ENCODE assay signal across 13 cellular contexts in the genomic region with DNA sequence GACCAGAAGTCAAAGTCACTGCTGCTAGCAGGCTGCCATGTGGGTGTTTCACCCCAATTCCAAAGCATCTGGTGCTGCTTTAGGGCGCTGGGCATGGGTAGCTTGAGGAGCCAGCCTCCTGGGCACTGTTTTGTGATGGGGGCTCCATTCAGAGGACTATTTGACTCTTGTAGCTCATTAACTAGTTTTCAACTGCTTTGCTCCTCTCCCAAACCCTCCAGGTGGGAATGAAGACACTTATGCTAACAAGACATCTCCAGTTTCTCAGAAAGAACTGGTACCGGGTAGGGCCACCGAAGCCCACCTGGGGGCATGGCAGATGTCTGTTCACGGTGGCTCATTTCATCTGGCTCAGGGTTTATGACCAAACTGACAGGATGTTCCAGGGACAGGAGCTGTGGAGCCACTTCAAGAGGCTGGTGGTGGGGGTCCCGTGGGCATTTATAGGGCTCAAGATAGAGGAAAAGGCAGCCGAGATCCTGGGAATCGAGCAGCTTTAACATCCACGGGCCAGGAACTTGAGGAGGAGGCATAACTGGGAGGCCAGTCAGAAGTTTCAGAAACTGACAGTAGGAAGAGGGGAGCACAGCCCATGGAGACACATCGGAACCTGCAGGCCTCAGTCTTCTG. TPM values are rescaled to one million over a fixed set of nuclear protein-coding genes. Genes with fewer than 3 reads are reported as not detected.
DNase-seq lines count a peak whose midpoint lies in the region; ATAC-seq, FAIRE-seq and TF ChIP-seq lines count a peak whose summit lies in the region.
"Had no signal": no experiment of that assay in that cellular context is flagged by ENCODE, and none has a peak within 500 bp of the region (broad histone marks: within the 10 kb centered on the region; RNA-seq: fewer than 3 reads in every experiment).

No MANE protein-coding gene starts in this region.

- no peak overlapping the region for H2AFZ ChIP-seq in GM23248
- H2AFZ ChIP-seq in HepG2 (ENCODE audit: low read length) = no peak overlapping the region
- H2AFZ ChIP-seq in smooth muscle cell (ENCODE audit: low read depth) = no peak overlapping the region

- TF ChIP-seq EP300 in HepG2 (IDR thresholded peaks at IDR 0.05; ENCODE audit: low read depth in 2 of 2, low read length in 2 of 2) (no peak), HepG2 (CRISPR knock-in tag; IDR thresholded peaks at IDR 0.05; ENCODE audit: borderline replicate concordance) (no peak)

- peaks cover 92% of the 10 kb centered on the region for H3K36me3 Mint-ChIP-seq in brain

- H3K27ac ChIP-seq in GM23248 (peak overlapping the region; percentile 92), HepG2 (ENCODE audit: extremely low read length, insufficient read depth, low read length) (no peak overlapping the region), smooth muscle cell (ENCODE audit: low read depth) (peak overlapping the region; percentile 88)
- H3K27ac ChIP-seq: neutrophil had no signal

- H3K79me2 ChIP-seq in GM23248 (ENCODE audit: insufficient read depth) (peaks cover 45% of the 10 kb centered on the region), HepG2 (ENCODE audit: insufficient read depth, low read length) (no peaks in the 10 kb centered on the region), smooth muscle cell (ENCODE audit: low read depth) (peaks cover 15% of the 10 kb centered on the region)

- CTCF ChIA-PET in HepG2 (lab: Yijun Ruan, JAX; ENCODE audit: low intra/inter-chr PET ratio, low total read pairs) = no interaction called here

- TF ChIP-seq CTCF in brain (conservative IDR thresholded peaks at IDR 0.05) = no peak
- TF ChIP-seq CTCF in HepG2 (CRISPR knock-in tag; IDR thresholded peaks at IDR 0.05) = no peak
- TF ChIP-seq CTCF in smooth muscle cell (IDR thresholded peaks at IDR 0.05; ENCODE audit: borderline replicate concordance, insufficient read depth, poor library complexity, severe bottlenecking) = no peak

- no peak for DNase-seq in GM23248
- DNase-seq in HepG2 (ENCODE audit: low spot score) = no peak
- no peak for DNase-seq in smooth muscle cell (lab: John Stamatoyannopoulos, UW; ENCODE audit: unreplicated experiment)
- no peak for DNase-seq in NCI-H2029 (lab: John Stamatoyannopoulos, UW)
- no peak for DNase-seq in 8988T
- no peak for DNase-seq in amygdala (lab: John Stamatoyannopoulos, UW)
- DNase-seq: activated CD8-positive, alpha-beta memory T cell treated with anti-CD3 and anti-CD28 coated beads, Interleukin-2, amount 50 U/mL, for 48 hours; CD4-positive, alpha-beta T cell; NCI-H1930; OCI-M1 had no signal

- TF ChIP-seq RAD21 in HepG2 (CRISPR knock-in tag; IDR thresholded peaks at IDR 0.05) = no peak

- H3K4me3 ChIP-seq in GM23248 (no peak overlapping the region), HepG2 (replicated peaks in 1 of 3; ENCODE audit: insufficient read depth in 1 of 3, low read depth in 2 of 3, low read length in 3 of 3) (no peak overlapping the region), smooth muscle cell (no peak overlapping the region)

- 81 to 84% methylated on average over 9 of the region's 9 CpGs for WGBS in GM23248 (ENCODE audit: low coverage in 1 of 2, low lambda C conversion rate in 2 of 2, missing lambda C conversion rate in 2 of 2), 2 experiments
- WGBS in HepG2 (ENCODE audit: low lambda C conversion rate) = 99% methylated on average over 8 of the region's 9 CpGs
- 94% methylated on average over 9 of the region's 9 CpGs for WGBS in smooth muscle cell (ENCODE audit: low lambda C conversion rate)

- intact Hi-C loops in HepG2 (cut with micrococcal nuclease; ENCODE audit: unreplicated experiment) = no loop called here

- H3K4me2 ChIP-seq in GM23248 (ENCODE audit: unreplicated experiment) (peak overlapping the region; percentile 65), HepG2 (ENCODE audit: low read depth, low read length) (no peak overlapping the region), smooth muscle cell (peak overlapping the region; percentile 73)

- H3K9ac ChIP-seq in GM23248 (peak overlapping the region; percentile 83), HepG2 (ENCODE audit: insufficient read depth, low read depth, low read length) (no peak overlapping the region), smooth muscle cell (ENCODE audit: low read depth) (peak overlapping the region; percentile 51)

- POLR2A ChIA-PET in HepG2 (lab: Yijun Ruan, JAX) = interaction anchor here (1.4 to 14.6 kb wide), 3 partner anchors 18 to 47 kb away, joined by 7 to 140 read pairs (median 12); a partner anchor contains a TSS

- H3K27me3 Mint-ChIP-seq in brain = no peaks in the 10 kb centered on the region
- H3K27me3 Mint-ChIP-seq: CD4-positive, alpha-beta T cell had no signal

- H3K9me3 Mint-ChIP-seq in brain = no peaks in the 10 kb centered on the region
- H3K9me3 Mint-ChIP-seq: CD4-positive, alpha-beta T cell had no signal

- peak overlapping the region in 4 of 5 experiments; percentile 3 to 96 (median 66) for H3K27ac Mint-ChIP-seq in brain
- H3K27ac Mint-ChIP-seq: CD4-positive, alpha-beta T cell had no signal

- in situ Hi-C loops in GM23248 (cut with MboI) = no loop called here
- in situ Hi-C loops in HepG2 (cut with HindIII; ENCODE audit: extremely low pct_ligation_motif_present, low pct_unique_long_range_greater_than_20kb) = no loop called here

- no peaks in the 10 kb centered on the region for H3K9me2 ChIP-seq in GM23248 (ENCODE audit: insufficient read depth)

- H3K4me1 Mint-ChIP-seq in brain = peaks cover 63% of the 10 kb centered on the region

- no peak overlapping the region for H3K4me3 Mint-ChIP-seq in brain
- H3K4me3 Mint-ChIP-seq: CD4-positive, alpha-beta T cell had no signal

- H3K9me3 ChIP-seq in GM23248 (ENCODE audit: low read depth) (no peaks in the 10 kb centered on the region), HepG2 (ENCODE audit: low read length) (no peaks in the 10 kb centered on the region), smooth muscle cell (replicated peaks; ENCODE audit: low read depth) (no peaks in the 10 kb centered on the region)
- H3K9me3 ChIP-seq: neutrophil had no signal

- FAIRE-seq in HepG2 (lab: Jason Lieb, UNC) = no peak

- peaks cover 99% of the 10 kb centered on the region for H3F3A ChIP-seq in GM23248 (ENCODE audit: insufficient read depth)
- peaks cover 34% of the 10 kb centered on the region for H3F3A ChIP-seq in smooth muscle cell (ENCODE audit: low read depth)

- no peak for TF ChIP-seq POLR2A in HepG2 (IDR thresholded peaks at IDR 0.05; ENCODE audit: insufficient read depth in 1 of 2, low read depth in 2 of 2, low read length in 2 of 2)

- H3K27me3 ChIP-seq in GM23248 (replicated peaks; ENCODE audit: insufficient read depth) = no peaks in the 10 kb centered on the region
- no peaks in the 10 kb centered on the region for H3K27me3 ChIP-seq in HepG2 (ENCODE audit: control insufficient read depth in 1 of 2, insufficient read depth in 2 of 2, low read length in 2 of 2)
- H3K27me3 ChIP-seq in smooth muscle cell (ENCODE audit: low read depth) = no peaks in the 10 kb centered on the region
- H3K27me3 ChIP-seq: neutrophil had no signal

- H4K20me1 ChIP-seq in GM23248 (ENCODE audit: insufficient read depth) (no peaks in the 10 kb centered on the region), HepG2 (ENCODE audit: insufficient read depth, low read length) (peaks cover 6% of the 10 kb centered on the region; the same call in 1 of the 2 replicates), smooth muscle cell (ENCODE audit: low read depth) (peaks cover 27% of the 10 kb centered on the region)

- H3K4me1 ChIP-seq in GM23248 (ENCODE audit: insufficient read depth) (peaks cover 70% of the 10 kb centered on the region), HepG2 (ENCODE audit: insufficient read depth, low read length) (peaks cover 78% of the 10 kb centered on the region), smooth muscle cell (ENCODE audit: low read depth) (peaks cover 32% of the 10 kb centered on the region)

- H3K36me3 ChIP-seq in GM23248 (ENCODE audit: low read depth) (peaks cover 70% of the 10 kb centered on the region), HepG2 (replicated peaks in 1 of 2; ENCODE audit: control insufficient read depth in 1 of 2, insufficient read depth in 2 of 2, low read length in 2 of 2) (peaks cover 33 to 49% of the 10 kb centered on the region in 2 experiments), smooth muscle cell (ENCODE audit: low read depth) (no peaks in the 10 kb centered on the region)
- H3K36me3 ChIP-seq: neutrophil had no signal

- TSS peak; percentile 34 for BruUV-seq in HepG2 (replicated peaks; lab: Mats Ljungman, UMichigan)

- no peak for ATAC-seq in HepG2
- no peak for ATAC-seq in GM18907 (IDR thresholded peaks at IDR 0.05; ENCODE audit: unreplicated experiment)

TF ChIP-seq in HepG2, 621 proteins besides CTCF, POLR2A, EP300 and RAD21:
- no peak for TF ChIP-seq ZNF326 (CRISPR knock-in tag; IDR thresholded peaks at IDR 0.05; ENCODE audit: borderline replicate concordance)
- no peak for TF ChIP-seq EZH2 (conservative IDR thresholded peaks at IDR 0.05; ENCODE audit: low read depth, low read length)
TF ChIP-seq in HepG2: peak in this region for 0.

RNA-seq across cellular contexts. Expression of a gene that starts 17.7 kb away (rescaled TPM):
- 336 and 347 TPM in 2 replicates for total RNA-seq in GM23248 (2014; rRNA removed; shearing (Covaris generic))
- polyA plus RNA-seq in GM23248 (2016; fragmentation: Nextera tagmentation; extraction: Ambion mirVana) (156 TPM in 2 replicates), brain (ENCODE audit: insufficient read depth, low read depth, low replicate concordance) (23.5 TPM), HepG2 (2011; rRNA removed) (14.0 and 18.5 TPM in 2 replicates), smooth muscle cell (92.1 and 109 TPM in 2 replicates)
- total RNA-seq in HepG2 (2016; rRNA removed; fragmentation: Illumina TruSeq; extraction: Trizol) (11.5 and 17.3 TPM in 2 replicates), smooth muscle cell (103 and 114 TPM in 2 replicates)
- total RNA-seq in HepG2 (2016; cell fraction: cytosol; rRNA removed; fragmentation: Illumina TruSeq; extraction: Trizol; ENCODE audit: low read depth) = 1.3 and 1.8 TPM in 2 replicates
- total RNA-seq in HepG2 (2016; cell fraction: insoluble cytoplasmic fraction; rRNA removed; fragmentation: Illumina TruSeq; extraction: Trizol) = 10.0 and 18.3 TPM in 2 replicates
- total RNA-seq in HepG2 (2016; cell fraction: membrane; rRNA removed; fragmentation: Illumina TruSeq; extraction: Trizol) = 5.3 and 5.6 TPM in 2 replicates
- 25.6 and 30.4 TPM in 2 replicates for total RNA-seq in HepG2 (2016; cell fraction: nucleus; rRNA removed; fragmentation: Illumina TruSeq; extraction: Trizol)
- polyA plus RNA-seq in HepG2 (2011; cell fraction: cytosol; rRNA removed) = 7.7 and 10.7 TPM in 2 replicates
- 39.3 and 76.1 TPM in 2 replicates for polyA plus RNA-seq in HepG2 (2011; cell fraction: nucleus; rRNA removed)
- polyA plus RNA-seq in HepG2 (2012) = 5.4 and 7.4 TPM in 2 replicates
- polyA plus RNA-seq in HepG2 (2016; cell fraction: cytosol; fragmentation: Illumina TruSeq; extraction: Trizol; ENCODE audit: low read depth) = 0.38 and 0.55 TPM in 2 replicates
- polyA plus RNA-seq in HepG2 (2016; cell fraction: insoluble cytoplasmic fraction; fragmentation: Illumina TruSeq; extraction: Trizol; ENCODE audit: low read depth) = 8.6 and 12.7 TPM in 2 replicates
- polyA plus RNA-seq in HepG2 (2016; cell fraction: membrane; fragmentation: Illumina TruSeq; extraction: Trizol; ENCODE audit: low read depth) = 1.5 and 1.7 TPM in 2 replicates
- 19.3 and 21.2 TPM in 2 replicates for polyA plus RNA-seq in HepG2 (2016; cell fraction: nucleus; fragmentation: Illumina TruSeq; extraction: Trizol; ENCODE audit: insufficient read depth, low read depth)
- polyA minus RNA-seq in HepG2 (2011; rRNA and poly(A)+ RNA removed; ENCODE audit: low replicate concordance) = 47.5 and 50.2 TPM in 2 replicates
- 12.3 and 13.8 TPM in 2 replicates for polyA minus RNA-seq in HepG2 (2011; cell fraction: cytosol; rRNA and poly(A)+ RNA removed)
- 44.1 and 53.9 TPM in 2 replicates for polyA minus RNA-seq in HepG2 (2011; cell fraction: nucleus; rRNA and poly(A)+ RNA removed)
- total RNA-seq: CD4-positive, alpha-beta T cell had no signal
